In the genomic region with DNA sequence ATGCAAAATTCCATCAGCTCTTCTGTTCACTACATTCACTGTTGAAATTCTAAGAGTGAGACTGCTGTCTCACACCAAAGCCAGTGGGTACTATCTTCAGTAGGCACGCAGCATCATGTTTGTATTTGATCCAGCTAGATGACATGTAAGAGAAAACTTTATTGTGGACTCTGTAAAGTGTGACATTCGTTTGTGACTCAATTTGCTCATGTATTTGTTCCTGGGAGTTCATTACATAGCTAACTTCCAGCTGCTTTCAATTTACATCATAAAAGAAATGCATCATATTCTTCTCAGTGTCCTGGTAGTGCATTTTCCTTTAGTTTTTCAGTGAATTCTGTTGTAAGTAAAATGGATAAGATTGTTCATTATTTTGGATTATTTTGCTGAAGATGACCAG, we compare ENCODE assay signal across 15 cellular contexts.
"Had no signal": no experiment of that assay in that cellular context is flagged by ENCODE, and none has a peak within 500 bp of the region (broad histone marks: within the 10 kb centered on the region; RNA-seq: fewer than 3 reads in every experiment).

No MANE protein-coding gene starts in this region.

- DNase-seq: activated effector memory CD4-positive, alpha-beta T cell treated with anti-CD3 and anti-CD28 coated beads, Interleukin-2, amount 50 U/mL, for 16 hours; activated T-cell treated with anti-CD3 and anti-CD28 coated beads, Interleukin-2, amount 50 U/mL, for 24 hours; amygdala; brain microvascular endothelial cell; cerebellar nuclear complex; effector memory CD8-positive, alpha-beta T cell; heart left ventricle; islet precursor cell; left lung; stimulated activated CD4-positive, alpha-beta T cell treated with anti-CD3 and anti-CD28 coated beads, Interleukin-4, amount 100 ng/mL, for 4 hours; stimulated activated naive CD8-positive, alpha-beta T cell treated with anti-CD3 and anti-CD28 coated beads, Interleukin-15, amount 100 ng/mL, for 72 hours had no signal

- H3K4me3 ChIP-seq: heart left ventricle, left lung, thoracic aorta had no signal

- H3K9me3 Mint-ChIP-seq: activated naive CD4-positive, alpha-beta T cell treated with anti-CD3 and anti-CD28 coated beads, Interleukin-2, amount 50 U/mL, for 72 hours; activated T-cell treated with anti-CD3 and anti-CD28 coated beads, Interleukin-2, amount 50 U/mL, for 24 hours; dendritic cell treated with granulocyte-macrophage colony-stimulating factor and Interleukin-4, amounts not matched to agents 40 ng/mL and 50 ng/mL, for 4 days; effector memory CD8-positive, alpha-beta T cell; nephron; stimulated activated naive CD8-positive, alpha-beta T cell treated with anti-CD3 and anti-CD28 coated beads, Interleukin-15, amount 100 ng/mL, for 72 hours had no signal

- H3K9me3 ChIP-seq: heart left ventricle, left lung, thoracic aorta had no signal

- H3K27me3 ChIP-seq: brain microvascular endothelial cell, heart left ventricle, left lung had no signal

- H3K27me3 Mint-ChIP-seq: activated T-cell treated with anti-CD3 and anti-CD28 coated beads, Interleukin-2, amount 50 U/mL, for 24 hours; dendritic cell treated with granulocyte-macrophage colony-stimulating factor and Interleukin-4, amounts not matched to agents 40 ng/mL and 50 ng/mL, for 4 days; effector memory CD8-positive, alpha-beta T cell; stimulated activated naive CD8-positive, alpha-beta T cell treated with anti-CD3 and anti-CD28 coated beads, Interleukin-15, amount 100 ng/mL, for 72 hours had no signal

- H3K4me1 Mint-ChIP-seq: nephron; stimulated activated naive CD8-positive, alpha-beta T cell treated with anti-CD3 and anti-CD28 coated beads, Interleukin-15, amount 100 ng/mL, for 72 hours had no signal

- H3K36me3 ChIP-seq: brain microvascular endothelial cell had no signal

- H3K27ac ChIP-seq: brain microvascular endothelial cell, left lung, thoracic aorta had no signal

- H3K4me1 ChIP-seq: left lung had no signal

- H3K36me3 Mint-ChIP-seq: activated naive CD4-positive, alpha-beta T cell treated with anti-CD3 and anti-CD28 coated beads, Interleukin-2, amount 50 U/mL, for 72 hours had no signal

- H3K4me3 Mint-ChIP-seq: activated T-cell treated with anti-CD3 and anti-CD28 coated beads, Interleukin-2, amount 50 U/mL, for 24 hours; dendritic cell treated with granulocyte-macrophage colony-stimulating factor and Interleukin-4, amounts not matched to agents 40 ng/mL and 50 ng/mL, for 4 days; effector memory CD8-positive, alpha-beta T cell; nephron; stimulated activated naive CD8-positive, alpha-beta T cell treated with anti-CD3 and anti-CD28 coated beads, Interleukin-15, amount 100 ng/mL, for 72 hours had no signal

- H3K27ac Mint-ChIP-seq: activated T-cell treated with anti-CD3 and anti-CD28 coated beads, Interleukin-2, amount 50 U/mL, for 24 hours; dendritic cell treated with granulocyte-macrophage colony-stimulating factor and Interleukin-4, amounts not matched to agents 40 ng/mL and 50 ng/mL, for 4 days; effector memory CD8-positive, alpha-beta T cell; nephron; stimulated activated naive CD8-positive, alpha-beta T cell treated with anti-CD3 and anti-CD28 coated beads, Interleukin-15, amount 100 ng/mL, for 72 hours had no signal
